17 cellular contexts compared by ENCODE assay signal in the genomic region with DNA sequence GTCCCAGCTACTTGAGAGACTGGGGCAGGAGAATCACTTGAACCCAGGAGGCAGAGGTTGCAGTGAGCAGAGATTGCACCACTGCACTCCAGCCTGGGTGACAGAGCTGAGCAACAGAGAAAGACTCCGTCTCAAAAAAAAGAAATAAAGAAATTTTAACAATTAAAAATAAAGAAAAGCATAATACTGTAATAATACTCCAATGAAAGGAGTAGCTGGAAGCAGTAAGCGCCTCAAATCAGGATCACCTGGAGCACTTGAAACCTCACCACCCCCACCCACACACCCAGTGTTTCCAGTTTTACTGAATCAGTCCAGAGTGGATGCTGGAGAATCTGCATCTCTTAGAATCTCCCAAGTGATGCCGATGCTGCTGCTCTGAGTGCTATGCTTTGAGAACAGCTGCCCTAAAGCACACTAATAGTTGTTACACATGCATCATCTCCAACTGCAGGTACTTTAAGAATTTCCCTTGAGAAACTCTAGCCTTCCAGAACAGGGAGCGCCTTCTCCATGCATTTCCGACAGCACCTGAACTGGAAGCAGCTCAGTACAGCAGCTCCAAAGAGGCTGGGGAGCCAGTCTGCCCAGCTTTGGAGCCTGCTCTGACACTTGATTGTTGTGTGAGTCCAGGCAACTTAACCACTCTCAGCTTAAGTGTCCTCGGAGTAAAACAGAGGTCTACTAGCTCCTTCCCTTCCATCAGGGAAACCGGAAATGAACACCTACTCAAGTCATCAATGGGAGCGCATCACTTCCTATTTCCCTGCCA. TPM values are rescaled to one million over a fixed set of nuclear protein-coding genes. Genes with fewer than 3 reads are reported as not detected.
DNase-seq lines count a peak whose midpoint lies in the region; ATAC-seq and TF ChIP-seq lines count a peak whose summit lies in the region.
"Had no signal": no experiment of that assay in that cellular context is flagged by ENCODE, and none has a peak within 500 bp of the region (broad histone marks: within the 10 kb centered on the region; RNA-seq: fewer than 3 reads in every experiment).

No MANE protein-coding gene starts in this region.

- CTCF ChIA-PET in PC-3 (lab: Charles Lee) = interaction anchor here (1.0 kb wide), 1 partner anchor 109 kb away, joined by 3 read pairs; no protein-coding TSS in a partner anchor

- peaks cover 35% of the 10 kb centered on the region for H3K4me1 Mint-ChIP-seq in stimulated activated memory B cell treated with anti-CD40 and anti-IgM and Interleukin-4, amounts not matched to agents 10 μg/mL and 1 μg/mL and 100 μg/mL, for 72 hours

- H3K36me3 ChIP-seq in PC-3 (ENCODE audit: low read depth, low read length) (no peaks in the 10 kb centered on the region), left lung (no peaks in the 10 kb centered on the region)
- H3K36me3 ChIP-seq: neutrophil, uterus had no signal

- H3K79me2 ChIP-seq in PC-3 (ENCODE audit: low read length) = peaks cover 58% of the 10 kb centered on the region

- POLR2A ChIA-PET in PC-3 (lab: Charles Lee; ENCODE audit: unreplicated experiment) = no interaction called here

- intact Hi-C loops in PC-3 (cut with micrococcal nuclease) = loop anchor here (5.0 kb wide), 3 partner anchors 81 to 184 kb away; no protein-coding TSS in a partner anchor
- intact Hi-C loops in left lung (cut with DNase I) = loop anchor here in 1 of 2 donors (10.0 kb wide), 1 partner anchor 104 kb away; no protein-coding TSS in a partner anchor

- H3K27ac ChIP-seq in PC-3 (ENCODE audit: low read length) (peak overlapping the region; percentile 34), left lung (peak overlapping the region; percentile 37 to 46)
- H3K27ac ChIP-seq: neutrophil, uterus had no signal

- no peaks in the 10 kb centered on the region for H3F3A ChIP-seq in PC-3 (ENCODE audit: low read length, unreplicated experiment)

- DNase-seq in DMS53 (lab: John Stamatoyannopoulos, UW) = peak; percentile 57
- no peak for DNase-seq in PC-3
- DNase-seq in left lung = peak in 1 of 2 donors; percentile 58
- no peak for DNase-seq in NCI-H1092 (lab: John Stamatoyannopoulos, UW)
- no peak for DNase-seq in NCI-H1105 (lab: John Stamatoyannopoulos, UW)
- DNase-seq: activated CD4-positive, CD25-positive, alpha-beta regulatory T cell; activated naive CD4-positive, alpha-beta T cell; C1 segment of cervical spinal cord; effector CD8-positive, alpha-beta T cell; Kasumi-1; NCI-H1694; NCI-H774; stimulated activated naive B cell treated with anti-CD40 and anti-IgM and Interleukin-4, amounts not matched to agents 10 μg/mL and 1 μg/mL and 100 μg/mL, for 72 hours; uterus had no signal

- peak overlapping the region; percentile 82 for H3K27ac Mint-ChIP-seq in stimulated activated memory B cell treated with anti-CD40 and anti-IgM and Interleukin-4, amounts not matched to agents 10 μg/mL and 1 μg/mL and 100 μg/mL, for 72 hours
- H3K27ac Mint-ChIP-seq: stimulated activated naive B cell treated with anti-CD40 and anti-IgM and Interleukin-4, amounts not matched to agents 10 μg/mL and 1 μg/mL and 100 μg/mL, for 72 hours had no signal

- no peaks in the 10 kb centered on the region for H3K27me3 ChIP-seq in PC-3 (ENCODE audit: low read length)
- peaks cover 0 to 22% of the 10 kb centered on the region in 2 donors for H3K27me3 ChIP-seq in left lung
- H3K27me3 ChIP-seq: uterus had no signal

- H3K9ac ChIP-seq in PC-3 (ENCODE audit: low read length) = peak overlapping the region; percentile 12; the same call in 1 of the 2 replicates

- no peak for TF ChIP-seq CTCF in PC-3 (conservative IDR thresholded peaks at IDR 0.05; ENCODE audit: low read depth, low read length)
- TF ChIP-seq CTCF in left lung (IDR thresholded peaks at IDR 0.05) = no peak

- no TSS peak for BruUV-seq in PC-3 (replicated peaks; lab: Mats Ljungman, UMichigan)

- no peaks in the 10 kb centered on the region for H3K9me2 ChIP-seq in PC-3 (replicated peaks; ENCODE audit: low read length)

- peak overlapping the region; percentile 86 for H3K4me2 ChIP-seq in PC-3 (ENCODE audit: low read length)

- no peak overlapping the region for H2AFZ ChIP-seq in PC-3 (ENCODE audit: low read length)

- H3K9me3 ChIP-seq in PC-3 (ENCODE audit: low read length) = no peaks in the 10 kb centered on the region
- no peaks in the 10 kb centered on the region for H3K9me3 ChIP-seq in left lung
- H3K9me3 ChIP-seq: neutrophil, uterus had no signal

- H3K9me3 Mint-ChIP-seq in stimulated activated memory B cell treated with anti-CD40 and anti-IgM and Interleukin-4, amounts not matched to agents 10 μg/mL and 1 μg/mL and 100 μg/mL, for 72 hours = no peaks in the 10 kb centered on the region
- H3K9me3 Mint-ChIP-seq: stimulated activated naive B cell treated with anti-CD40 and anti-IgM and Interleukin-4, amounts not matched to agents 10 μg/mL and 1 μg/mL and 100 μg/mL, for 72 hours had no signal

- no peak for ATAC-seq in PC-3
- ATAC-seq in left lung = peak; percentile 39
- ATAC-seq in stimulated activated memory B cell treated with anti-CD40 and anti-IgM and Interleukin-4, amounts not matched to agents 10 μg/mL and 1 μg/mL and 100 μg/mL, for 72 hours = no peak
- no peak for ATAC-seq in GM21423 (IDR thresholded peaks at IDR 0.05; ENCODE audit: unreplicated experiment)

- H3K27me3 Mint-ChIP-seq in stimulated activated memory B cell treated with anti-CD40 and anti-IgM and Interleukin-4, amounts not matched to agents 10 μg/mL and 1 μg/mL and 100 μg/mL, for 72 hours = no peaks in the 10 kb centered on the region

- H4K20me1 ChIP-seq in PC-3 (ENCODE audit: low read length) = 0 out of 2 replicates have a peak, but pooled peaks cover 4% of the 10 kb centered on the region

- peaks cover 7% of the 10 kb centered on the region for H3K36me3 Mint-ChIP-seq in stimulated activated memory B cell treated with anti-CD40 and anti-IgM and Interleukin-4, amounts not matched to agents 10 μg/mL and 1 μg/mL and 100 μg/mL, for 72 hours

- H3K4me1 ChIP-seq in PC-3 (ENCODE audit: insufficient read depth, low read length) = peaks cover 30% of the 10 kb centered on the region
- H3K4me1 ChIP-seq in left lung = peaks cover 0 to 48% of the 10 kb centered on the region in 2 donors
- H3K4me1 ChIP-seq: uterus had no signal

- H3K4me3 Mint-ChIP-seq in stimulated activated memory B cell treated with anti-CD40 and anti-IgM and Interleukin-4, amounts not matched to agents 10 μg/mL and 1 μg/mL and 100 μg/mL, for 72 hours = no peak overlapping the region

- H3K4me3 ChIP-seq in PC-3 (ENCODE audit: low read length) (0 out of 2 replicates have a peak overlapping the region, but pooled peaks have one; percentile 27), left lung (no peak overlapping the region)
- H3K4me3 ChIP-seq: uterus had no signal

RNA-seq across cellular contexts. Expression of a gene that starts 2.9 kb away (rescaled TPM):
- total RNA-seq in PC-3 (2014; rRNA removed) (17.7 and 18.9 TPM in 2 replicates), left lung (10 to 100 TPM; 26.2 to 38.3 TPM)
